Comparison of ENCODE assay signal across 28 cellular contexts in the genomic region with DNA sequence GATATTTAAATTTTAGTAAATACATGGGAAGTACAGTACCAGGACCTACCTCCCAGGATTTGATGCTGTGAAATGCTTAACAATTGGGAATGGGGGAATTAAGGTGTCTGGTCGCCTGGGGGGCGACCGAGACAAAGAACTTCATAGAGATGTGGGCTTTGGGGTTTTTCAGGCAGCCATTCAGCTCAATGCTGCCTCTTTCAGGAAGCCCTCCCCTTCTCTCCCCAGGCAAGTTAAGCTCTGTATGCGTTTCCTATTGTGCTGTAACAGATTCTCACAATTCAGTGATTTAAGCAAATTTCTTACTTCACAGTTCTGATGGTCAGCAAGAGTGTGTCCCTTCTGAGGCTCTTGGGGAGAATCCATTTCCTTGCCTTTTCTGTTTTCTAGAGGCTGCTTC. TPM values are rescaled to one million over a fixed set of nuclear protein-coding genes. Genes with fewer than 3 reads are reported as not detected.
DNase-seq lines count a peak whose midpoint lies in the region; ATAC-seq and TF ChIP-seq lines count a peak whose summit lies in the region.
"Had no signal": no experiment of that assay in that cellular context is flagged by ENCODE, and none has a peak within 500 bp of the region (broad histone marks: within the 10 kb centered on the region; RNA-seq: fewer than 3 reads in every experiment).

No MANE protein-coding gene starts in this region.

- peaks cover 32% of the 10 kb centered on the region for H3K4me1 Mint-ChIP-seq in WTC11
- H3K4me1 Mint-ChIP-seq: B cell had no signal

- no peak for DNase-seq in WTC11 (ENCODE audit: low spot score)
- DNase-seq in left lobe of liver (ENCODE audit: low spot score) = no peak
- no peak for DNase-seq in cerebellum (ENCODE audit: low spot score)
- DNase-seq in GF-D8 (lab: John Stamatoyannopoulos, UW) = no peak
- no peak for DNase-seq in A673 (ENCODE audit: low spot score)
- DNase-seq: CD8-positive, alpha-beta memory T cell; DMS 273 treated with DMSO at 0.1 percent for 48 hours; DMS79; EL; H7; NCI-H1105 treated with DMSO at 0.1 percent for 48 hours; NCI-H146; NCI-H1930; NCI-H2107; NCI-H446; NCI-H526; NK-92 treated with Interleukin-12 subunit alpha and Interleukin-12 subunit beta, amount 100 ng/mL, for 24 hours; PC-9; Right ventricle myocardium superior; T-cell had no signal

- H3K4me3 ChIP-seq in HUES6 (ENCODE audit: low read depth, low read length) = no peak overlapping the region
- H3K4me3 ChIP-seq in iPS-18a (ENCODE audit: low read length) = no peak overlapping the region
- no peak overlapping the region for H3K4me3 ChIP-seq in A673 (ENCODE audit: low read depth, low read length, poor library complexity, severe bottlenecking)
- H3K4me3 ChIP-seq: PC-9, SJSA1 had no signal

- POLR2A ChIA-PET in WTC11 (lab: Charles Lee) (no interaction called here), A673 (lab: Charles Lee; ENCODE audit: low non-redundant PET) (no interaction called here)

- no peak overlapping the region for H3K4me3 Mint-ChIP-seq in WTC11
- H3K4me3 Mint-ChIP-seq: B cell; CD8-positive, alpha-beta memory T cell; T-cell had no signal

- BruUV-seq in A673 (replicated peaks; lab: Mats Ljungman, UMichigan) = no TSS peak

- no peaks in the 10 kb centered on the region for H3K36me3 ChIP-seq in HUES6 (ENCODE audit: control insufficient read depth, insufficient read depth, low read length)
- H3K36me3 ChIP-seq in iPS-18a (ENCODE audit: control insufficient read depth, low read depth, low read length) = no peaks in the 10 kb centered on the region
- no peaks in the 10 kb centered on the region for H3K36me3 ChIP-seq in A673 (ENCODE audit: insufficient read depth, low read length, poor library complexity, severe bottlenecking)
- H3K36me3 ChIP-seq: SJSA1 had no signal

- CTCF ChIA-PET in WTC11 (lab: Charles Lee) (interaction anchor here (0.6 to 1.8 kb wide), 8 partner anchors 9 to 51 kb away, joined by 3 to 9 read pairs (median 3); no protein-coding TSS in a partner anchor), A673 (lab: Charles Lee) (no interaction called here)

- ATAC-seq in WTC11 (peak; percentile 80), left lobe of liver (no peak)
- ATAC-seq: T-cell had no signal

- H3K27ac ChIP-seq in HUES6 (ENCODE audit: low read depth, low read length) = 0 out of 2 replicates have a peak overlapping the region, but pooled peaks have one; percentile 7
- H3K27ac ChIP-seq in iPS-18a (ENCODE audit: low read length) = peak overlapping the region; percentile 17
- H3K27ac ChIP-seq in A673 (ENCODE audit: low read depth, low read length, poor library complexity, severe bottlenecking) = no peak overlapping the region
- H3K27ac ChIP-seq: C4-2B, PC-9, SJSA1 had no signal

- H3K9me3 Mint-ChIP-seq in WTC11 = no peaks in the 10 kb centered on the region

- no peaks in the 10 kb centered on the region for H3K36me3 Mint-ChIP-seq in WTC11
- H3K36me3 Mint-ChIP-seq: T-cell had no signal

- TF ChIP-seq CTCF in WTC11 (IDR thresholded peaks at IDR 0.05) = no peak
- TF ChIP-seq CTCF in A673 (conservative IDR thresholded peaks at IDR 0.05; ENCODE audit: low read depth, low read length) = no peak

- H3K27me3 ChIP-seq in HUES6 (ENCODE audit: control insufficient read depth, insufficient read depth, low read length) = no peaks in the 10 kb centered on the region
- no peaks in the 10 kb centered on the region for H3K27me3 ChIP-seq in iPS-18a (ENCODE audit: control insufficient read depth, insufficient read depth, low read length)
- H3K27me3 ChIP-seq in A673 (replicated peaks; ENCODE audit: insufficient read depth, low read depth, low read length, poor library complexity) = no peaks in the 10 kb centered on the region
- H3K27me3 ChIP-seq: SJSA1 had no signal

- intact Hi-C loops in A673 (cut with micrococcal nuclease; ENCODE audit: unreplicated experiment) = no loop called here

- peaks cover 19% of the 10 kb centered on the region for H3K4me1 ChIP-seq in HUES6 (ENCODE audit: control insufficient read depth, insufficient read depth, low read length)
- H3K4me1 ChIP-seq in iPS-18a (ENCODE audit: control insufficient read depth, low read depth, low read length) = peaks cover 8% of the 10 kb centered on the region
- no peaks in the 10 kb centered on the region for H3K4me1 ChIP-seq in A673 (ENCODE audit: insufficient read depth, low read length, poor library complexity, severe bottlenecking)
- H3K4me1 ChIP-seq: SJSA1 had no signal

- H3K27me3 Mint-ChIP-seq in WTC11 (ENCODE audit: low read depth) = no peaks in the 10 kb centered on the region
- H3K27me3 Mint-ChIP-seq: T-cell had no signal

- H3K9ac ChIP-seq in HUES6 (ENCODE audit: low read length) = no peak overlapping the region
- H3K9ac ChIP-seq in iPS-18a (ENCODE audit: low read length) = peak overlapping the region; percentile 24

- H3K9me3 ChIP-seq in HUES6 (ENCODE audit: control insufficient read depth, insufficient read depth, low read depth, low read length) = no peaks in the 10 kb centered on the region
- no peaks in the 10 kb centered on the region for H3K9me3 ChIP-seq in iPS-18a (ENCODE audit: control insufficient read depth, low read depth, low read length)
- no peaks in the 10 kb centered on the region for H3K9me3 ChIP-seq in A673 (ENCODE audit: low read depth, low read length, poor library complexity, severe bottlenecking)
- H3K9me3 ChIP-seq: SJSA1 had no signal

- H3K27ac Mint-ChIP-seq in WTC11 = peak overlapping the region; percentile 93
- H3K27ac Mint-ChIP-seq: B cell, T-cell had no signal

TF ChIP-seq in WTC11, 78 proteins besides CTCF, POLR2A, EP300 and RAD21:
- TF ChIP-seq GTF2I (CRISPR knock-in tag; conservative IDR thresholded peaks at IDR 0.05) = no peak
TF ChIP-seq in WTC11: peak in this region for 0.

RNA-seq across cellular contexts. Expression of gene KIAA1671, which starts 53.8 kb away (rescaled TPM):
- total RNA-seq in WTC11 (2021) = 22.0 to 26.0 TPM (median 24.0 TPM) in 3 replicates
- 38.9 TPM for total RNA-seq in left lobe of liver
- 9.5 TPM for total RNA-seq in cerebellum
- 12.8 and 15.0 TPM in 2 replicates for total RNA-seq in A673 (2021)

RNA-seq across cellular contexts. Expression of gene LHFPL7, which starts 59.9 kb away (rescaled TPM):
- not detected in 3 replicates for total RNA-seq in WTC11 (2021)
- total RNA-seq in left lobe of liver = not detected
- total RNA-seq in cerebellum = not detected
- total RNA-seq in A673 (2021) = not detected in 2 replicates
- total RNA-seq: B cell; CD8-positive, alpha-beta memory T cell; H7; LHCN-M2; MCF 10A; PC-9; Right ventricle myocardium superior; RPMI7951; T-cell had no signal
